Comparison of ENCODE assay signal across 8 cellular contexts in genomic region chr2:224646242-224646846, GRCh38.
DNase-seq lines count a peak whose midpoint lies in the region; ATAC-seq, FAIRE-seq and TF ChIP-seq lines count a peak whose summit lies in the region.

No MANE protein-coding gene starts in this region.

- CTCF ChIA-PET in Caco-2 (lab: Charles Lee), result interaction anchor here (0.7 kb wide), 1 partner anchor 242 kb away, joined by 3 read pairs; no protein-coding TSS in a partner anchor

- intact Hi-C loops in Caco-2 (cut with micrococcal nuclease; ENCODE audit: unreplicated experiment), result loop anchor here (1.0 to 2.0 kb wide), 2 partner anchors 34 to 289 kb away; no protein-coding TSS in a partner anchor

- H3K4me1 ChIP-seq in Caco-2 (no peaks in the 10 kb centered on the region), iPS DF 6.9 (ENCODE audit: control insufficient read depth, insufficient read depth, low read length) (peaks cover 3% of the 10 kb centered on the region; the same call in 1 of the 2 replicates)

- no peaks in the 10 kb centered on the region for H3K36me3 ChIP-seq in Caco-2 (ENCODE audit: control insufficient read depth, insufficient read depth, low read length)
- no peaks in the 10 kb centered on the region for H3K36me3 ChIP-seq in iPS DF 6.9 (ENCODE audit: control insufficient read depth, insufficient read depth, low read length)

- TF ChIP-seq CTCF in Caco-2 (IDR thresholded peaks at IDR 0.05; ENCODE audit: insufficient read depth in 1 of 2, low read depth in 1 of 2, low read length in 1 of 2, severe bottlenecking in 1 of 2, unreplicated experiment in 1 of 2) (peak; percentile 48 to 49), omental fat pad (IDR thresholded peaks at IDR 0.05) (no peak)

- peak in 1 of 2 experiments; percentile 13 for DNase-seq in Caco-2
- peak; percentile 35 for DNase-seq in iPS DF 6.9 (ENCODE audit: low read depth, low spot score)
- DNase-seq in omental fat pad (ENCODE audit: low spot score), result no peak
- DNase-seq in activated effector memory CD4-positive, alpha-beta T cell treated with Interleukin-2 at 50 U/mL for 16 hours, result no peak
- DNase-seq in GOT3 (lab: John Stamatoyannopoulos, UW), result no peak

- H3K27ac Mint-ChIP-seq in Caco-2 (ENCODE audit: unreplicated experiment), result no peak overlapping the region

- WGBS in iPS DF 6.9 (ENCODE audit: insufficient coverage, insufficient read length), result no CpG with 5 or more reads among the region's 9 CpGs

- POLR2A ChIA-PET in Caco-2 (lab: Charles Lee), result no interaction called here

- H3K27me3 ChIP-seq in Caco-2 (replicated peaks; ENCODE audit: control insufficient read depth, insufficient read depth, low read length) (no peaks in the 10 kb centered on the region), iPS DF 6.9 (ENCODE audit: control insufficient read depth, insufficient read depth, low read length) (no peaks in the 10 kb centered on the region)

- H3K36me3 Mint-ChIP-seq in Caco-2 (ENCODE audit: insufficient read depth, unreplicated experiment), result no peaks in the 10 kb centered on the region

- no peak overlapping the region for H3K4me3 Mint-ChIP-seq in Caco-2 (ENCODE audit: unreplicated experiment)

- no peak overlapping the region for H3K27ac ChIP-seq in iPS DF 6.9 (ENCODE audit: low read length)

- H3K4me1 Mint-ChIP-seq in Caco-2 (ENCODE audit: low read depth, unreplicated experiment), result no peaks in the 10 kb centered on the region

- peak; percentile 63 for FAIRE-seq in TTC549 (lab: Jason Lieb, UNC)

- no TSS peak for BruUV-seq in Caco-2 (replicated peaks; lab: Mats Ljungman, UMichigan)

- no peaks in the 10 kb centered on the region for H3K9me3 Mint-ChIP-seq in Caco-2 (ENCODE audit: unreplicated experiment)

- ATAC-seq in GM18519 (IDR thresholded peaks at IDR 0.05; ENCODE audit: low FRiP score, unreplicated experiment) (peak; percentile 49), HG03469 (IDR thresholded peaks at IDR 0.05; ENCODE audit: unreplicated experiment) (peak; percentile 39), omental fat pad (ENCODE audit: low FRiP score) (no peak)

- H3K9me3 ChIP-seq in Caco-2, result no peaks in the 10 kb centered on the region
- H3K9me3 ChIP-seq in iPS DF 6.9 (ENCODE audit: control insufficient read depth, insufficient read depth, low read length), result no peaks in the 10 kb centered on the region

- H3K27me3 Mint-ChIP-seq in Caco-2 (ENCODE audit: insufficient read depth, unreplicated experiment), result no peaks in the 10 kb centered on the region

- H3K4me3 ChIP-seq in Caco-2 (ENCODE audit: low read depth, low read length) (no peak overlapping the region), iPS DF 6.9 (ENCODE audit: low read length) (no peak overlapping the region)

Comparison
In these comparisons a context has a peak if more than half of its experiments do, and no peak if none do; other contexts are left out.
1. CTCF ChIP-seq: peak in Caco-2 (2 of 2); none in omental fat pad (0 of 3).